ENCODE assay signal across 20 cellular contexts in genomic region chr11:2475151-2475918, GRCh38. TPM values are rescaled to one million over a fixed set of nuclear protein-coding genes. Genes with fewer than 3 reads are reported as not detected.
A peak's percentile ranks its signal among the peaks of the same experiment; 100 is the strongest.
DNase-seq lines count a peak whose midpoint lies in the region; ATAC-seq and TF ChIP-seq lines count a peak whose summit lies in the region.
"Had no signal": no experiment of that assay in that cellular context is flagged by ENCODE, and none has a peak within 500 bp of the region (broad histone marks: within the 10 kb centered on the region; RNA-seq: fewer than 3 reads in every experiment).

No MANE protein-coding gene starts in this region.

- CTCF ChIA-PET in naive thymus-derived CD4-positive, alpha-beta T cell (lab: Charles Lee) = no interaction called here

- H3K4me3 ChIP-seq in left ventricle myocardium inferior (no peak overlapping the region), heart right ventricle (no peak overlapping the region), esophagus muscularis mucosa (no peak overlapping the region), thyroid gland (replicated peaks in 1 of 3) (no peak overlapping the region)
- H3K4me3 ChIP-seq in naive thymus-derived CD4-positive, alpha-beta T cell (ENCODE audit: low read length) = no peak overlapping the region
- H3K4me3 ChIP-seq: K562 had no signal

- peaks cover 23% of the 10 kb centered on the region for H3K4me1 Mint-ChIP-seq in nephron
- H3K4me1 Mint-ChIP-seq in naive thymus-derived CD4-positive, alpha-beta T cell = peaks cover 8 to 49% (median 39%) of the 10 kb centered on the region in 7 donors

- DNase-seq in left ventricle myocardium inferior (no peak), heart right ventricle (no peak), esophagus muscularis mucosa (ENCODE audit: extremely low spot score) (peak; percentile 75), thyroid gland (no peak), AG20443 (ENCODE audit: low spot score) (no peak)
- no peak for DNase-seq in naive thymus-derived CD4-positive, alpha-beta T cell
- DNase-seq: CD8-positive, alpha-beta T cell; DMS79; NCI-H1105; NCI-H2081; NCI-H2171 treated with DMSO at 0.1 percent for 48 hours; NCI-H446; NK-92 treated with Interleukin-12 subunit alpha and Interleukin-12 subunit beta, amount 100 ng/mL, for 24 hours had no signal

- H3K27me3 ChIP-seq in left ventricle myocardium inferior (ENCODE audit: low read depth) (peaks cover 12% of the 10 kb centered on the region), heart right ventricle (no peaks in the 10 kb centered on the region), esophagus muscularis mucosa (peaks cover 0 to 58% (median 0%) of the 10 kb centered on the region in 4 donors), thyroid gland (no peaks in the 10 kb centered on the region)
- no peaks in the 10 kb centered on the region for H3K27me3 ChIP-seq in naive thymus-derived CD4-positive, alpha-beta T cell (ENCODE audit: control insufficient read depth in 2 of 2, insufficient read depth in 2 of 2, low read length in 2 of 2)

- H3K4me3 Mint-ChIP-seq in nephron = peak overlapping the region in 1 of 3 experiments; percentile 25
- no peak overlapping the region for H3K4me3 Mint-ChIP-seq in naive thymus-derived CD4-positive, alpha-beta T cell
- H3K4me3 Mint-ChIP-seq: CD8-positive, alpha-beta T cell had no signal

- 53 to 55% methylated on average over 17 of the region's 17 CpGs for WGBS in heart right ventricle, 2 donors
- 68% methylated on average over 17 of the region's 17 CpGs for WGBS in esophagus muscularis mucosa
- whole genome bisulfite sequencing in thyroid gland, 2 donors = 83 to 87% methylated on average over 17 of the region's 17 CpGs

- intact Hi-C loops in left ventricle myocardium inferior (cut with micrococcal nuclease) (no loop called here), heart right ventricle (cut with DNase I) (no loop called here), esophagus muscularis mucosa (cut with DNase I) (no loop called here), thyroid gland (cut with DNase I) (no loop called here)
- intact Hi-C loops in naive thymus-derived CD4-positive, alpha-beta T cell (cut with micrococcal nuclease) = no loop called here

- H3K9me3 ChIP-seq in left ventricle myocardium inferior (replicated peaks) = peaks cover 6% of the 10 kb centered on the region
- peaks cover 0 to 17% (median 0%) of the 10 kb centered on the region in 11 donors for H3K9me3 ChIP-seq in heart right ventricle
- peaks cover 0 to 10% (median 0%) of the 10 kb centered on the region in 4 donors for H3K9me3 ChIP-seq in esophagus muscularis mucosa
- no peaks in the 10 kb centered on the region for H3K9me3 ChIP-seq in thyroid gland
- peaks cover 0 to 12% (median 0%) of the 10 kb centered on the region in 3 experiments for H3K9me3 ChIP-seq in naive thymus-derived CD4-positive, alpha-beta T cell (ENCODE audit: control insufficient read depth in 2 of 3, low read length in 3 of 3)

- H3K27me3 Mint-ChIP-seq in nephron (ENCODE audit: low read depth) = peaks cover 25% of the 10 kb centered on the region
- H3K27me3 Mint-ChIP-seq in naive thymus-derived CD4-positive, alpha-beta T cell = peaks cover 0 to 4% (median 0%) of the 10 kb centered on the region in 5 donors

- H3K27ac Mint-ChIP-seq in nephron = peak overlapping the region in 2 of 3 experiments; percentile 1 to 11
- peak overlapping the region in 3 of 9 donors; percentile 24 to 74 (median 53) for H3K27ac Mint-ChIP-seq in naive thymus-derived CD4-positive, alpha-beta T cell
- H3K27ac Mint-ChIP-seq: CD8-positive, alpha-beta T cell had no signal

- ATAC-seq in heart right ventricle (no peak), HG03045 (IDR thresholded peaks at IDR 0.05; ENCODE audit: unreplicated experiment) (no peak)
- ATAC-seq in naive thymus-derived CD4-positive, alpha-beta T cell = no peak
- ATAC-seq: CD8-positive, alpha-beta T cell; K562 had no signal

- peaks cover 4% of the 10 kb centered on the region for H3K36me3 Mint-ChIP-seq in nephron (ENCODE audit: low read depth)
- H3K36me3 Mint-ChIP-seq in naive thymus-derived CD4-positive, alpha-beta T cell = peaks cover 20 to 53% (median 36%) of the 10 kb centered on the region in 5 donors

- H3K9me3 Mint-ChIP-seq in nephron = peaks cover 13% of the 10 kb centered on the region
- peaks cover 0 to 30% (median 14%) of the 10 kb centered on the region in 11 donors for H3K9me3 Mint-ChIP-seq in naive thymus-derived CD4-positive, alpha-beta T cell

- no peak for TF ChIP-seq POLR2A in esophagus muscularis mucosa (IDR thresholded peaks at IDR 0.05; ENCODE audit: low read depth)
- no peak for TF ChIP-seq POLR2A in thyroid gland (IDR thresholded peaks at IDR 0.05)

- H3K36me3 ChIP-seq in left ventricle myocardium inferior = no peaks in the 10 kb centered on the region
- no peaks in the 10 kb centered on the region for H3K36me3 ChIP-seq in heart right ventricle
- no peaks in the 10 kb centered on the region for H3K36me3 ChIP-seq in esophagus muscularis mucosa
- no peaks in the 10 kb centered on the region for H3K36me3 ChIP-seq in thyroid gland
- peaks cover 0 to 13% (median 0%) of the 10 kb centered on the region in 3 experiments for H3K36me3 ChIP-seq in naive thymus-derived CD4-positive, alpha-beta T cell (ENCODE audit: control insufficient read depth in 2 of 3, insufficient read depth in 3 of 3, low read length in 3 of 3)

- no peak for TF ChIP-seq EP300 in esophagus muscularis mucosa (IDR thresholded peaks at IDR 0.05)

- H3K27ac ChIP-seq in left ventricle myocardium inferior (replicated peaks) (peak overlapping the region; percentile 66), heart right ventricle (peak overlapping the region in 2 of 10 donors; percentile 39 to 81), esophagus muscularis mucosa (replicated peaks in 1 of 4) (no peak overlapping the region), thyroid gland (peak overlapping the region in 2 of 3 donors; percentile 3 to 4)
- no peak overlapping the region for H3K27ac ChIP-seq in naive thymus-derived CD4-positive, alpha-beta T cell (ENCODE audit: low read depth, low read length)

- TF ChIP-seq CTCF in left ventricle myocardium inferior (IDR thresholded peaks at IDR 0.05; ENCODE audit: borderline replicate concordance) (no peak), heart right ventricle (IDR thresholded peaks at IDR 0.05) (no peak), esophagus muscularis mucosa (IDR thresholded peaks at IDR 0.05) (no peak), nephron (IDR thresholded peaks at IDR 0.05; ENCODE audit: unreplicated experiment in 3 of 3) (no peak), thyroid gland (IDR thresholded peaks at IDR 0.05) (no peak)

- POLR2A ChIA-PET in naive thymus-derived CD4-positive, alpha-beta T cell (lab: Charles Lee) = no interaction called here

- H3K4me1 ChIP-seq in left ventricle myocardium inferior = peaks cover 38% of the 10 kb centered on the region
- H3K4me1 ChIP-seq in heart right ventricle = peaks cover 2 to 33% (median 14%) of the 10 kb centered on the region in 9 donors
- H3K4me1 ChIP-seq in esophagus muscularis mucosa = peaks cover 0 to 3% (median 0%) of the 10 kb centered on the region in 4 donors
- peaks cover 8 to 22% of the 10 kb centered on the region in 2 donors for H3K4me1 ChIP-seq in thyroid gland
- H3K4me1 ChIP-seq in naive thymus-derived CD4-positive, alpha-beta T cell (ENCODE audit: control insufficient read depth in 2 of 2, insufficient read depth in 2 of 2, low read length in 2 of 2) = no peaks in the 10 kb centered on the region

RNA-seq across cellular contexts. Expression of gene KCNQ1, which starts 30.5 kb away (rescaled TPM):
- 41.8 TPM for total RNA-seq in left ventricle myocardium inferior
- total RNA-seq in heart right ventricle = 10 to 100 TPM; 28.9 to 48.2 (median 36.4) TPM
- polyA plus RNA-seq in heart right ventricle = 10 to 100 TPM; 19.9 to 27.6 TPM
- total RNA-seq in esophagus muscularis mucosa = 1 to 10 TPM; 2.1 to 5.9 (median 4.3) TPM
- 100 to 1,000 TPM in 2 of 4 donors, 10 to 100 TPM in 2; 51.3 to 103 (median 97.8) TPM for total RNA-seq in thyroid gland
- 10 to 100 TPM; 14.7 to 46.4 (median 41.4) TPM for total RNA-seq in naive thymus-derived CD4-positive, alpha-beta T cell
- polyA plus RNA-seq in naive thymus-derived CD4-positive, alpha-beta T cell = 10 to 100 TPM; 15.8 to 20.9 TPM
- polyA plus RNA-seq: BJ, K562 had no signal

RNA-seq across cellular contexts. Expression of gene TRPM5, which starts 31.0 kb away (rescaled TPM):
- total RNA-seq in left ventricle myocardium inferior = not detected
- not detected for total RNA-seq in heart right ventricle
- not detected for polyA plus RNA-seq in heart right ventricle
- not detected for total RNA-seq in esophagus muscularis mucosa
- 1 to 10 TPM in 1 of 4 donors, under 1 TPM in 3; 0.54 to 2.4 (median 0.73) TPM for total RNA-seq in thyroid gland
- 1 to 10 TPM in 1 of 5 experiments, under 1 TPM in 4; 0.05 to 1.1 (median 0.73) TPM for total RNA-seq in naive thymus-derived CD4-positive, alpha-beta T cell
- under 1 TPM in 1 of 2 donors, not detected in 1; 0.09 TPM for polyA plus RNA-seq in naive thymus-derived CD4-positive, alpha-beta T cell
- total RNA-seq: H4, K562, OCI-LY7, Right ventricle myocardium inferior had no signal
- polyA plus RNA-seq: BJ, K562 had no signal

Comparison
In these comparisons a context has a peak if more than half of its experiments do, and no peak if none do; other contexts are left out.
1. H3K27ac ChIP-seq: peak in left ventricle myocardium inferior (single experiment) and thyroid gland (2 of 3); none in esophagus muscularis mucosa (0 of 4) and naive thymus-derived CD4-positive, alpha-beta T cell (single experiment).